Comparison of ENCODE assay signal across 10 cellular contexts in genomic region chr9:134185536-134186011, GRCh38. TPM values are rescaled to one million over a fixed set of nuclear protein-coding genes. Genes with fewer than 3 reads are reported as not detected.
DNase-seq lines count a peak whose midpoint lies in the region; ATAC-seq and TF ChIP-seq lines count a peak whose summit lies in the region.
"Had no signal": no experiment of that assay in that cellular context is flagged by ENCODE, and none has a peak within 500 bp of the region (broad histone marks: within the 10 kb centered on the region; RNA-seq: fewer than 3 reads in every experiment).

No MANE protein-coding gene starts in this region.

- POLR2A ChIA-PET in CD4-positive, alpha-beta memory T cell (lab: Charles Lee; ENCODE audit: partially characterized antibody) = interaction anchor here (0.6 to 2.1 kb wide), 2 partner anchors 11 to 766 kb away, joined by 4 to 5 read pairs; no protein-coding TSS in a partner anchor

- H3K4me2 ChIP-seq in smooth muscle cell = no peak overlapping the region

- no peaks in the 10 kb centered on the region for H3K36me3 ChIP-seq in CD4-positive, alpha-beta memory T cell (ENCODE audit: insufficient read depth, low read length)
- no peaks in the 10 kb centered on the region for H3K36me3 ChIP-seq in smooth muscle cell (ENCODE audit: low read depth)
- H3K36me3 ChIP-seq: suprapubic skin had no signal

- H3K9ac ChIP-seq in smooth muscle cell (ENCODE audit: low read depth) = no peak overlapping the region

- CTCF ChIA-PET in CD4-positive, alpha-beta memory T cell (lab: Charles Lee; ENCODE audit: partially characterized antibody) = interaction anchor here (1.9 to 2.0 kb wide), 2 partner anchors 10 to 17 kb away, joined by 4 to 8 read pairs; no protein-coding TSS in a partner anchor
- CTCF ChIA-PET in Calu3 (lab: Charles Lee) = no interaction called here

- 69% methylated on average over 8 of the region's 8 CpGs for WGBS in smooth muscle cell (ENCODE audit: low lambda C conversion rate)

- no peaks in the 10 kb centered on the region for H4K20me1 ChIP-seq in smooth muscle cell (ENCODE audit: low read depth)

- intact Hi-C loops in CD4-positive, alpha-beta memory T cell (cut with micrococcal nuclease) = no loop called here
- intact Hi-C loops in Calu3 (cut with micrococcal nuclease; ENCODE audit: unreplicated experiment) = no loop called here

- no peaks in the 10 kb centered on the region for H3K79me2 ChIP-seq in smooth muscle cell (ENCODE audit: low read depth)

- peaks cover 0 to 4% (median 0%) of the 10 kb centered on the region in 8 donors for H3K9me3 Mint-ChIP-seq in CD4-positive, alpha-beta memory T cell
- H3K9me3 Mint-ChIP-seq in naive B cell (no peaks in the 10 kb centered on the region), Calu3 (ENCODE audit: low read depth, unreplicated experiment) (peaks cover 9% of the 10 kb centered on the region)

- H3K4me3 Mint-ChIP-seq in CD4-positive, alpha-beta memory T cell = peak overlapping the region in 5 of 8 donors; percentile 24 to 78 (median 45)
- peak overlapping the region in 3 of 8 donors; percentile 22 to 55 (median 29) for H3K4me3 Mint-ChIP-seq in naive B cell
- H3K4me3 Mint-ChIP-seq in Calu3 (ENCODE audit: low read depth, unreplicated experiment) = no peak overlapping the region

- no peak overlapping the region for H3K4me3 ChIP-seq in CD4-positive, alpha-beta memory T cell (ENCODE audit: low read length in 2 of 2)
- no peak overlapping the region for H3K4me3 ChIP-seq in HL-60 (replicated peaks; ENCODE audit: insufficient read depth, low read length)
- H3K4me3 ChIP-seq in smooth muscle cell = no peak overlapping the region
- H3K4me3 ChIP-seq: suprapubic skin had no signal

- ATAC-seq in naive B cell (ENCODE audit: low read depth in 2 of 2) = peak; percentile 82 to 89

- no peaks in the 10 kb centered on the region for H3F3A ChIP-seq in smooth muscle cell (ENCODE audit: low read depth)

- H3K27me3 ChIP-seq in CD4-positive, alpha-beta memory T cell (ENCODE audit: insufficient read depth, low read length) = no peaks in the 10 kb centered on the region
- H3K27me3 ChIP-seq in HL-60 (ENCODE audit: insufficient read depth, poor library complexity, severe bottlenecking) (no peaks in the 10 kb centered on the region), smooth muscle cell (ENCODE audit: low read depth) (no peaks in the 10 kb centered on the region)

- no peaks in the 10 kb centered on the region for H3K9me3 ChIP-seq in CD4-positive, alpha-beta memory T cell (ENCODE audit: control insufficient read depth in 1 of 2, low read length in 2 of 2)
- no peaks in the 10 kb centered on the region for H3K9me3 ChIP-seq in smooth muscle cell (replicated peaks; ENCODE audit: low read depth)
- H3K9me3 ChIP-seq: suprapubic skin had no signal

- no peak overlapping the region for H2AFZ ChIP-seq in smooth muscle cell (ENCODE audit: low read depth)

- peaks cover 22 to 54% (median 29%) of the 10 kb centered on the region in 4 donors for H3K4me1 Mint-ChIP-seq in CD4-positive, alpha-beta memory T cell
- H3K4me1 Mint-ChIP-seq in naive B cell (peaks cover 15 to 30% (median 23%) of the 10 kb centered on the region in 3 donors), Calu3 (ENCODE audit: low read depth, unreplicated experiment) (no peaks in the 10 kb centered on the region)

- H3K4me1 ChIP-seq in CD4-positive, alpha-beta memory T cell (ENCODE audit: insufficient read depth, low read length) = peaks cover 24% of the 10 kb centered on the region
- no peaks in the 10 kb centered on the region for H3K4me1 ChIP-seq in smooth muscle cell (ENCODE audit: low read depth)

- H3K27me3 Mint-ChIP-seq in CD4-positive, alpha-beta memory T cell = no peaks in the 10 kb centered on the region
- peaks cover 13 to 26% (median 18%) of the 10 kb centered on the region in 3 donors for H3K27me3 Mint-ChIP-seq in naive B cell
- peaks cover 60% of the 10 kb centered on the region for H3K27me3 Mint-ChIP-seq in Calu3 (ENCODE audit: unreplicated experiment)

- no peaks in the 10 kb centered on the region for H3K36me3 Mint-ChIP-seq in CD4-positive, alpha-beta memory T cell
- H3K36me3 Mint-ChIP-seq in naive B cell (no peaks in the 10 kb centered on the region), Calu3 (ENCODE audit: insufficient read depth, unreplicated experiment) (peaks cover 4% of the 10 kb centered on the region)

- BruUV-seq in Calu3 (replicated peaks; lab: Mats Ljungman, UMichigan) = no TSS peak

- peak; percentile 16 to 61 (median 34) for DNase-seq in CD4-positive, alpha-beta memory T cell
- DNase-seq in HL-60 (ENCODE audit: low read depth in 1 of 2, low spot score in 1 of 2) (no peak), naive B cell (no peak), Calu3 (no peak), smooth muscle cell (lab: John Stamatoyannopoulos, UW; ENCODE audit: unreplicated experiment) (no peak), NCI-H510A treated with DMSO at 0.1 percent for 48 hours (lab: John Stamatoyannopoulos, UW) (no peak)
- peak; percentile 22 for DNase-seq in activated naive CD4-positive, alpha-beta T cell treated with anti-CD3 and anti-CD28 coated beads, Interleukin-2, amount 50 U/mL, for 16 hours
- DNase-seq: NCI-H1930 had no signal

- no peak overlapping the region for H3K27ac ChIP-seq in CD4-positive, alpha-beta memory T cell (ENCODE audit: low read depth, low read length)
- H3K27ac ChIP-seq in HL-60 (replicated peaks) (0 out of 2 replicates have a peak overlapping the region, but pooled peaks have one; percentile 3), smooth muscle cell (ENCODE audit: low read depth) (no peak overlapping the region)
- H3K27ac ChIP-seq: suprapubic skin had no signal

- peak overlapping the region; percentile 47 to 89 (median 81) for H3K27ac Mint-ChIP-seq in CD4-positive, alpha-beta memory T cell
- H3K27ac Mint-ChIP-seq in naive B cell (peak overlapping the region in 5 of 6 donors; percentile 67 to 95 (median 73)), Calu3 (ENCODE audit: unreplicated experiment) (no peak overlapping the region)

- no peak for TF ChIP-seq CTCF in HL-60 (IDR thresholded peaks at IDR 0.05; ENCODE audit: insufficient read depth, low read length)
- no peak for TF ChIP-seq CTCF in Calu3 (IDR thresholded peaks at IDR 0.05; ENCODE audit: unreplicated experiment)
- TF ChIP-seq CTCF in smooth muscle cell (IDR thresholded peaks at IDR 0.05; ENCODE audit: borderline replicate concordance, insufficient read depth, poor library complexity, severe bottlenecking) = no peak

RNA-seq across cellular contexts. Expression of gene RNU6ATAC, which starts 21.2 kb away (rescaled TPM):
- 100 to 1,000 TPM; 102 to 106 TPM for total RNA-seq in CD4-positive, alpha-beta memory T cell
- polyA plus RNA-seq in CD4-positive, alpha-beta memory T cell = not detected
- polyA plus RNA-seq in naive B cell (ENCODE audit: low read depth in 6 of 6) (not detected), smooth muscle cell (not detected in 2 replicates)
- total RNA-seq in Calu3 (2022) (32.4 and 111 TPM in 2 replicates), smooth muscle cell (not detected in 2 replicates)
- total RNA-seq: dermis microvascular lymphatic vessel endothelial cell, suprapubic skin had no signal

RNA-seq across cellular contexts. Expression of gene WDR5, which starts 49.7 kb away (rescaled TPM):
- 10 to 100 TPM; 30.3 to 32.7 TPM for total RNA-seq in CD4-positive, alpha-beta memory T cell
- polyA plus RNA-seq in CD4-positive, alpha-beta memory T cell = 10 to 100 TPM; 14.6 to 16.5 TPM
- polyA plus RNA-seq in naive B cell (ENCODE audit: low read depth in 6 of 6) = 10 to 100 TPM in 5 of 6 donors, 1 to 10 TPM in 1; 5.1 to 20.2 (median 12.3) TPM
- total RNA-seq in Calu3 (2022) = 27.5 and 30.1 TPM in 2 replicates
- 8.9 and 9.8 TPM in 2 replicates for total RNA-seq in smooth muscle cell
- polyA plus RNA-seq in smooth muscle cell = 15.7 and 16.3 TPM in 2 replicates

Comparison
In these comparisons a context has a peak if more than half of its experiments do, and no peak if none do; other contexts are left out.
1. DNase-seq: peak in CD4-positive, alpha-beta memory T cell (5 of 5) and activated naive CD4-positive, alpha-beta T cell treated with anti-CD3 and anti-CD28 coated beads, Interleukin-2, amount 50 U/mL, for 16 hours (single experiment); none in HL-60 (0 of 2), naive B cell (single experiment), Calu3 (single experiment), smooth muscle cell (single experiment) and NCI-H510A treated with DMSO at 0.1 percent for 48 hours (single experiment).
2. RNA of gene RNU6ATAC, which starts 21.2 kb away (total RNA-seq): 102 to 106 TPM in CD4-positive, alpha-beta memory T cell and 32.4 to 111 TPM in Calu3; not detected in smooth muscle cell; every median in the first group is over 10 times any median in the second.